ENCODE assay signal across 1 cellular context in the genomic region with DNA sequence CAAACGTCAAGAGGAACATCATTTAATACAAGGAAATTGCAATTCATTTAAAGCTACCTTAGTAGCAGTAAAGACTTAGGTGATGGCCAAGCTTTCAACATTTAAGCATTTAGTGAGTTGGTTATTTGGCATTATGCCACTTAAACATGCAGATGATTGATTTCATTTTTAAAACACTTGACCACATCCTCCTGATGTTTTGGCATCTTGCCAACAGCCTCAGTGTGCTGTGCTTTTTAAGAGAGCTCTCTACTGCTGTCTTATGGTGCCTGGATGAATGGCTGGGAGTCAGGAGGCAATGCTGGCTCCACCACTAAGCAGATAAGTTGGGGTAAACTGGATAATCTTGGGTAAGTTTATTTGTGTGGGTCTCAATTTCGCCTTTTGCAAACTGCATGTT.
TF ChIP-seq lines count a peak whose summit lies in the region.

No MANE protein-coding gene starts in this region.

TF ChIP-seq in K562, 482 proteins besides CTCF, POLR2A, EP300 and RAD21 (continued from another document):
- TF ChIP-seq, protein P1, sequence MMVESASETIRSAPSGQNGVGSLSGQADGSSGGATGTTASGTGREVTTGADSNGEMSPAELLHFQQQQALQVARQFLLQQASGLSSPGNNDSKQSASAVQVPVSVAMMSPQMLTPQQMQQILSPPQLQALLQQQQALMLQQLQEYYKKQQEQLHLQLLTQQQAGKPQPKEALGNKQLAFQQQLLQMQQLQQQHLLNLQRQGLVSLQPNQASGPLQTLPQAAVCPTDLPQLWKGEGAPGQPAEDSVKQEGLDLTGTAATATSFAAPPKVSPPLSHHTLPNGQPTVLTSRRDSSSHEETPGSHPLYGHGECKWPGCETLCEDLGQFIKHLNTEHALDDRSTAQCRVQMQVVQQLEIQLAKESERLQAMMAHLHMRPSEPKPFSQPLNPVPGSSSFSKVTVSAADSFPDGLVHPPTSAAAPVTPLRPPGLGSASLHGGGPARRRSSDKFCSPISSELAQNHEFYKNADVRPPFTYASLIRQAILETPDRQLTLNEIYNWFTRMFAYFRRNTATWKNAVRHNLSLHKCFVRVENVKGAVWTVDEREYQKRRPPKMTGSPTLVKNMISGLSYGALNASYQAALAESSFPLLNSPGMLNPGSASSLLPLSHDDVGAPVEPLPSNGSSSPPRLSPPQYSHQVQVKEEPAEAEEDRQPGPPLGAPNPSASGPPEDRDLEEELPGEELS (CRISPR knock-in tag; IDR thresholded peaks at IDR 0.05; ENCODE audit: borderline replicate concordance) = no peak
- peak; percentile 91 for TF ChIP-seq MEIS2 (IDR thresholded peaks at IDR 0.05; ENCODE audit: partially characterized antibody)
